ENCODE assay signal across 12 cellular contexts in the genomic region with DNA sequence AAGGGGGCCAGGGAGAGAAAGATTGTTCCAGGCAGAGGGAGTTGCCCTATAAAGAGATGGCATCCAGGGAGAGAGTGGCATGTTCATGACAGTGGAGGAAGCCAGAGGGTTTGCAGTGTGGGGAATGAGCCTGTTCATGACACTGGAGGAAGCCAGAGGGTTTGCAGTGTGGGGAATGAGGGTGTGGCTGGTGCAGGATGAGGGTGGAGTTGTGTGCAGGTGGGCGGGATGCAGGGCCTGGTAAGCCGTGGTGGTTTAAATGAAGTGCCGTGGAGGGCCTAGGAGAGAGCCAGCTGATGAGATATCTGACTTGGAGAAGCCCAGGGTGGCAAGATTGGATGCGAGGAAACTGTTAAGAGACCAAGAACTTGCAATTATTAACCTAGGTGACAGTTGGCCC.
"Had no signal": no experiment of that assay in that cellular context is flagged by ENCODE, and none has a peak within 500 bp of the region (broad histone marks: within the 10 kb centered on the region; RNA-seq: fewer than 3 reads in every experiment).

No MANE protein-coding gene starts in this region.

- H3K27ac Mint-ChIP-seq: activated naive CD4-positive, alpha-beta T cell treated with anti-CD3 and anti-CD28 coated beads, Interleukin-2, amount 50 U/mL, for 24 hours; activated T-helper 2 cell treated with anti-CD3 and anti-CD28 coated beads, Interferon-gamma antibody, Interleukin-2, Interleukin-4, amounts not matched to agents 10 μg/mL and 5 μg/mL and 100 μg/mL, durations not matched to agents 14 hours and 24 hours and 36 hours; endodermal cell; T-helper 2 cell treated with Interferon-gamma antibody and Interleukin-4, amounts not matched to agents 5 μg/mL and 100 μg/mL, for 36 hours had no signal

- H3K36me3 ChIP-seq: brain microvascular endothelial cell, stomach, uterus had no signal

- H3K4me1 ChIP-seq: uterus had no signal

- H3K9me3 Mint-ChIP-seq: activated T-helper 2 cell treated with anti-CD3 and anti-CD28 coated beads, Interferon-gamma antibody, Interleukin-2, Interleukin-4, amounts not matched to agents 10 μg/mL and 5 μg/mL and 100 μg/mL, durations not matched to agents 14 hours and 24 hours and 36 hours; natural killer cell treated with Interleukin-12 subunit alpha and Interleukin-12 subunit beta and Interleukin-15 and Interleukin-18, amount 100 ng/mL, for 72 hours had no signal

- H3K27me3 ChIP-seq: brain microvascular endothelial cell, uterus had no signal

- H3K4me3 Mint-ChIP-seq: activated naive CD4-positive, alpha-beta T cell treated with anti-CD3 and anti-CD28 coated beads, Interleukin-2, amount 50 U/mL, for 24 hours; endodermal cell; natural killer cell treated with Interleukin-12 subunit alpha and Interleukin-12 subunit beta and Interleukin-15 and Interleukin-18, amount 100 ng/mL, for 72 hours; T-helper 2 cell treated with Interferon-gamma antibody and Interleukin-4, amounts not matched to agents 5 μg/mL and 100 μg/mL, for 36 hours had no signal

- H3K4me1 Mint-ChIP-seq: activated naive CD4-positive, alpha-beta T cell treated with anti-CD3 and anti-CD28 coated beads, Interleukin-2, amount 50 U/mL, for 24 hours had no signal

- H3K27ac ChIP-seq: brain microvascular endothelial cell, stomach, uterus had no signal

- DNase-seq: activated CD4-positive, alpha-beta T cell treated with anti-CD3 and anti-CD28 coated beads, Interleukin-2, amount 50 U/mL, for 48 hours; activated CD8-positive, alpha-beta memory T cell treated with anti-CD3 and anti-CD28 coated beads, Interleukin-2, amount 50 U/mL, for 48 hours; amygdala; brain microvascular endothelial cell; endodermal cell; stimulated activated CD4-positive, alpha-beta T cell treated with anti-CD3 and anti-CD28 coated beads, Interleukin-4, amount 100 ng/mL, for 4 hours; stomach; uterus had no signal

- H3K4me3 ChIP-seq: stomach, uterus had no signal

- H3K9me3 ChIP-seq: uterus had no signal

- H3K36me3 Mint-ChIP-seq: natural killer cell treated with Interleukin-12 subunit alpha and Interleukin-12 subunit beta and Interleukin-15 and Interleukin-18, amount 100 ng/mL, for 72 hours had no signal
